ENCODE assay signal across 9 cellular contexts in the genomic region with DNA sequence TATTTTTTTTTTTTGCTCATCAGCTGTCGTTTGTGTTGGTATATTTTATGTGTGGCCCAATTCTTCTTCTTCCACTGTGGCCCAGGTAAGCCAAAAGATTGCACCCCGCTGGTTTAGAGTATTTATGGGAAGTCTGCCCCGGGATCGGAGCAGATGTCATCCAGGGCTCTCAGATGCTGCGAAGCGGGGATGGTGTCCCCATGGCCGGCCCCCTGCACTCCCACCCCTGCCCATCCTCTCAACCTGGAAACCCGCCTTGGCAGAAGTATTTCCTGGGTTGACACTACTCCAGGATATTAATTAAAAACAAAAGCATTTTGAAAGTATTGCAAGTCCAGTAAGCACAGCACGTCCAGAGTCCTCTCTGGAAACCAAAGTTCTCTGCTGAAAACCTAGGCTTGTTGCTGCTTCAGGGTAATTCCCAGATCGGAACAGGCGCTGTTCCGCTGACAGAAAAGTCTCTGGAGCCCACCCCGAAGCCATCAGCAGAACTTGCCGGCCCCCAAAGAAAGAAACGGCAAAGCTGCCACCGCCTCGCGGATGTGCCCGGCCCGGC. TPM values are rescaled to one million over a fixed set of nuclear protein-coding genes. Genes with fewer than 3 reads are reported as not detected.
A peak's percentile ranks its signal among the peaks of the same experiment; 100 is the strongest.
DNase-seq lines count a peak whose midpoint lies in the region; ATAC-seq and TF ChIP-seq lines count a peak whose summit lies in the region.
"Had no signal": no experiment of that assay in that cellular context is flagged by ENCODE, and none has a peak within 500 bp of the region (broad histone marks: within the 10 kb centered on the region; RNA-seq: fewer than 3 reads in every experiment).

No MANE protein-coding gene starts in this region.

- no peak for TF ChIP-seq CTCF in brain (conservative IDR thresholded peaks at IDR 0.05)
- no peak for TF ChIP-seq CTCF in left lung (IDR thresholded peaks at IDR 0.05)
- TF ChIP-seq CTCF in testis (IDR thresholded peaks at IDR 0.05) = no peak

- H3K9me3 ChIP-seq in left lung (no peaks in the 10 kb centered on the region), testis (no peaks in the 10 kb centered on the region)

- H3K36me3 ChIP-seq in left lung (no peaks in the 10 kb centered on the region), testis (ENCODE audit: low read depth, missing control alignments) (no peaks in the 10 kb centered on the region)

- no peaks in the 10 kb centered on the region for H3K36me3 Mint-ChIP-seq in activated T-cell treated with anti-CD3 and anti-CD28 coated beads, Interleukin-2, amount 50 U/mL, for 24 hours (ENCODE audit: low read depth)
- no peaks in the 10 kb centered on the region for H3K36me3 Mint-ChIP-seq in brain

- H3K27me3 Mint-ChIP-seq in activated T-cell treated with anti-CD3 and anti-CD28 coated beads, Interleukin-2, amount 50 U/mL, for 24 hours = peaks cover 81% of the 10 kb centered on the region
- peaks cover 37% of the 10 kb centered on the region for H3K27me3 Mint-ChIP-seq in brain

- no peak for DNase-seq in activated T-cell treated with anti-CD3 and anti-CD28 coated beads, Interleukin-2, amount 50 U/mL, for 24 hours
- DNase-seq in activated T-cell treated with anti-CD3 and anti-CD28 coated beads, Interleukin-2, amount 50 U/mL, for 48 hours = no peak
- DNase-seq in left lung (no peak), testis (no peak), ACHN (no peak)
- DNase-seq: stimulated activated CD4-positive, alpha-beta T cell treated with anti-CD3 and anti-CD28 coated beads, Interleukin-2, amount 100 ng/mL, for 24 hours had no signal

- intact Hi-C loops in left lung (cut with DNase I) (no loop called here), testis (cut with DNase I; ENCODE audit: low total_unique reads) (no loop called here)

- H3K4me1 ChIP-seq in left lung (peaks cover 3 to 13% of the 10 kb centered on the region in 2 donors), testis (no peaks in the 10 kb centered on the region)

- TF ChIP-seq POLR2A in testis (IDR thresholded peaks at IDR 0.05) = no peak

- no peak overlapping the region for H3K27ac Mint-ChIP-seq in activated T-cell treated with anti-CD3 and anti-CD28 coated beads, Interleukin-2, amount 50 U/mL, for 24 hours
- H3K27ac Mint-ChIP-seq in brain = peak overlapping the region in 1 of 5 experiments; percentile 51

- 24 to 30% methylated on average over 19 to 20 of the region's 20 CpGs for WGBS in testis, 2 donors

- peak overlapping the region; percentile 51 for H3K4me3 Mint-ChIP-seq in activated T-cell treated with anti-CD3 and anti-CD28 coated beads, Interleukin-2, amount 50 U/mL, for 24 hours
- peak overlapping the region; percentile 73 to 84 (median 79) for H3K4me3 Mint-ChIP-seq in brain

- H3K9me3 Mint-ChIP-seq in activated T-cell treated with anti-CD3 and anti-CD28 coated beads, Interleukin-2, amount 50 U/mL, for 24 hours = no peaks in the 10 kb centered on the region
- H3K9me3 Mint-ChIP-seq in brain = peaks cover 0 to 3% (median 0%) of the 10 kb centered on the region in 5 experiments

- H3K27me3 ChIP-seq in left lung = peaks cover 0 to 54% of the 10 kb centered on the region in 2 donors
- no peaks in the 10 kb centered on the region for H3K27me3 ChIP-seq in testis

- H3K27ac ChIP-seq in left lung (no peak overlapping the region), testis (no peak overlapping the region)

- peak overlapping the region; percentile 37 for H3K4me3 ChIP-seq in left lung
- H3K4me3 ChIP-seq in testis = peak overlapping the region; percentile 46 to 50

- in situ Hi-C loops in ACHN (cut with HindIII; ENCODE audit: low pct_ligation_motif_present, low pct_unique_long_range_greater_than_20kb, low sequenced_read_pairs) = no loop called here

- ATAC-seq in left lung (no peak), HG02852 (IDR thresholded peaks at IDR 0.05; ENCODE audit: unreplicated experiment) (no peak), HG02870 (IDR thresholded peaks at IDR 0.05; ENCODE audit: unreplicated experiment) (no peak)

- peaks cover 4% of the 10 kb centered on the region for H3K4me1 Mint-ChIP-seq in activated T-cell treated with anti-CD3 and anti-CD28 coated beads, Interleukin-2, amount 50 U/mL, for 24 hours (ENCODE audit: low read depth)
- peaks cover 25% of the 10 kb centered on the region for H3K4me1 Mint-ChIP-seq in brain

RNA-seq across cellular contexts. Expression of a gene that starts 0.8 kb away (rescaled TPM):
- 1.1 TPM for polyA plus RNA-seq in brain (ENCODE audit: insufficient read depth, low read depth, low replicate concordance)
- total RNA-seq in left lung = 1 to 10 TPM; 2.7 to 3.9 TPM
- 1 to 10 TPM; 3.5 to 5.0 TPM for total RNA-seq in testis
- polyA plus RNA-seq in testis (ENCODE audit: insufficient read depth, low read depth, low replicate concordance) = 10.5 TPM
